8 cellular contexts compared by ENCODE assay signal in genomic region chr13:75357576-75358295, GRCh38.
DNase-seq lines count a peak whose midpoint lies in the region; ATAC-seq and TF ChIP-seq lines count a peak whose summit lies in the region.

No MANE protein-coding gene starts in this region.

- no peak overlapping the region for H3K27ac ChIP-seq in brain microvascular endothelial cell

- peak; percentile 89 for ATAC-seq in HG02759 (IDR thresholded peaks at IDR 0.05; ENCODE audit: unreplicated experiment)

- in situ Hi-C loops in brain microvascular endothelial cell (cut with HindIII; ENCODE audit: low pct_ligation_motif_present, low sequenced_read_pairs), result no loop called here

- TF ChIP-seq CTCF in brain microvascular endothelial cell (IDR thresholded peaks at IDR 0.05; ENCODE audit: low read depth, low read length, missing control alignments) (peak; percentile 80), kidney epithelial cell (IDR thresholded peaks at IDR 0.05; ENCODE audit: insufficient read depth, low read length, poor library complexity, severe bottlenecking) (peak; percentile 55)

- no peaks in the 10 kb centered on the region for H3K36me3 ChIP-seq in brain microvascular endothelial cell (replicated peaks)
- H3K36me3 ChIP-seq in kidney epithelial cell (ENCODE audit: control insufficient read depth, insufficient read depth, low read length), result no peaks in the 10 kb centered on the region

- no peak overlapping the region for H3K4me3 ChIP-seq in brain microvascular endothelial cell (ENCODE audit: low read depth, low read length)
- no peak overlapping the region for H3K4me3 ChIP-seq in kidney epithelial cell (ENCODE audit: low read depth, low read length)

- peak; percentile 17 for DNase-seq in activated gamma-delta T cell treated with Interleukin-2 at 50 U/mL for 16 hours
- no peak for DNase-seq in activated gamma-delta T cell (lab: John Stamatoyannopoulos, UW)
- DNase-seq in NCI-H128 (lab: John Stamatoyannopoulos, UW; ENCODE audit: unreplicated experiment), result peak; percentile 13
- DNase-seq in T-helper 2 cell, result peak in 4 of 5 experiments; percentile 4 to 75 (median 20)
- peak; percentile 75 for DNase-seq in brain microvascular endothelial cell
- DNase-seq in kidney epithelial cell (ENCODE audit: low read depth), result no peak
- DNase-seq in stimulated activated CD8-positive, alpha-beta memory T cell treated with anti-CD3 and anti-CD28 coated beads, Interleukin-4, amount 100 ng/mL, for 48 hours, result peak; percentile 62

- H3K27me3 ChIP-seq in brain microvascular endothelial cell (replicated peaks) (no peaks in the 10 kb centered on the region), kidney epithelial cell (ENCODE audit: control insufficient read depth, insufficient read depth, low read length) (no peaks in the 10 kb centered on the region)

Comparison
In these comparisons a context has a peak if more than half of its experiments do, and no peak if none do; other contexts are left out.
1. DNase-seq: peak in activated gamma-delta T cell treated with Interleukin-2 at 50 U/mL for 16 hours (single experiment), NCI-H128 (single experiment), T-helper 2 cell (4 of 5), brain microvascular endothelial cell (single experiment) and stimulated activated CD8-positive, alpha-beta memory T cell treated with anti-CD3 and anti-CD28 coated beads, Interleukin-4, amount 100 ng/mL, for 48 hours (single experiment); none in activated gamma-delta T cell (single experiment) and kidney epithelial cell (single experiment).